ENCODE assay signal across 15 cellular contexts in the genomic region with DNA sequence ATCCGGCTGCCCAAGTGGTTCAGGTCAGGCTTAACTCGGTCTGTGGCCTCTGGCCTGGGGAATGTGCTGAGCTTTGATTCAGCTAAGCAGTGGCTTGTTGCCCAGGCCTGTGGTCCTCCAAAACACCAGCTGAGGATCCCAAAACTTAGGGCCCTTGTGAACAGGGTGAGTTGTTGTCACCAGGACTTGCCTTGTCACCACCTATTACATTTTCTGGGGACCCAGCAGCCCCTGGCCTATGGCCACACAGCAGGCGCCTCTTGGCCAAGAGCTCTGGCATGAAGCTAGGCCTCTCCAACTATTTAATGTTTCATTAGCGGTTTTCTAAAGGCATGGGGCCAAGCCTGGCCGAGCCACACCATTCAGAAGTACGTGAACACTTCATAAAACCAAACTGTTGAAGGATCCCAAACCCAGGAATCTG.
DNase-seq lines count a peak whose midpoint lies in the region; ATAC-seq and TF ChIP-seq lines count a peak whose summit lies in the region.
"Had no signal": no experiment of that assay in that cellular context is flagged by ENCODE, and none has a peak within 500 bp of the region (broad histone marks: within the 10 kb centered on the region; RNA-seq: fewer than 3 reads in every experiment).

No MANE protein-coding gene starts in this region.

- H3K4me3 ChIP-seq in fibroblast of mammary gland (ENCODE audit: control insufficient read depth, low read depth, low read length) (no peak overlapping the region), mucosa of descending colon (no peak overlapping the region)
- H3K4me3 ChIP-seq: right lobe of liver had no signal

- H3K4me1 Mint-ChIP-seq in immature natural killer cell: no peaks in the 10 kb centered on the region
- H3K4me1 Mint-ChIP-seq: activated B cell treated with CpG ODN at 0.5 μM for 24 hours; naive thymus-derived CD8-positive, alpha-beta T cell had no signal

- no peak overlapping the region for H3K27ac Mint-ChIP-seq in immature natural killer cell
- H3K27ac Mint-ChIP-seq: activated B cell treated with CpG ODN at 0.5 μM for 24 hours; activated naive CD8-positive, alpha-beta T cell; naive thymus-derived CD8-positive, alpha-beta T cell had no signal

- H3K27me3 Mint-ChIP-seq in immature natural killer cell (ENCODE audit: low read depth in 3 of 3): peaks cover 0 to 4% (median 2%) of the 10 kb centered on the region in 3 donors
- H3K27me3 Mint-ChIP-seq: activated B cell treated with CpG ODN at 0.5 μM for 24 hours; activated naive CD8-positive, alpha-beta T cell had no signal

- TF ChIP-seq CTCF in fibroblast of mammary gland (conservative IDR thresholded peaks at IDR 0.05; ENCODE audit: control insufficient read depth, insufficient read depth, low read depth, low read length) (no peak), mucosa of descending colon (IDR thresholded peaks at IDR 0.05) (no peak)

- DNase-seq in NCI-H446 treated with DMSO at 0.1 percent for 48 hours (lab: John Stamatoyannopoulos, UW): peak; percentile 36
- DNase-seq in fibroblast of mammary gland (ENCODE audit: low read depth): peak; percentile 62
- DNase-seq in mucosa of descending colon: peak in 2 of 3 donors; percentile 17 to 38
- DNase-seq in ureter (ENCODE audit: low spot score): peak; percentile 66
- no peak for DNase-seq in immature natural killer cell
- DNase-seq: activated B cell treated with CpG ODN at 0.5 μM for 24 hours; activated CD8-positive, alpha-beta memory T cell treated with anti-CD3 and anti-CD28 coated beads, Interleukin-2, amount 50 U/mL, for 48 hours; NCI-H1417 treated with DMSO at 0.1 percent for 48 hours; NCI-H774; right lobe of liver; SK-N-SH had no signal

- ATAC-seq in mucosa of descending colon: peak; percentile 39
- ATAC-seq in HG03520 (IDR thresholded peaks at IDR 0.05; ENCODE audit: unreplicated experiment): no peak
- ATAC-seq in HG02973 (IDR thresholded peaks at IDR 0.05; ENCODE audit: unreplicated experiment): no peak
- ATAC-seq: naive thymus-derived CD8-positive, alpha-beta T cell; right lobe of liver had no signal

- no peak overlapping the region for H3K4me3 Mint-ChIP-seq in immature natural killer cell
- H3K4me3 Mint-ChIP-seq: activated B cell treated with CpG ODN at 0.5 μM for 24 hours; activated naive CD8-positive, alpha-beta T cell; naive thymus-derived CD8-positive, alpha-beta T cell had no signal

- intact Hi-C loops in mucosa of descending colon (cut with DNase I, micrococcal nuclease): no loop called here

- no peaks in the 10 kb centered on the region for H3K9me3 ChIP-seq in mucosa of descending colon
- H3K9me3 ChIP-seq: right lobe of liver, SK-N-SH had no signal

- no peaks in the 10 kb centered on the region for H3K9me3 Mint-ChIP-seq in immature natural killer cell
- H3K9me3 Mint-ChIP-seq: activated B cell treated with CpG ODN at 0.5 μM for 24 hours; naive thymus-derived CD8-positive, alpha-beta T cell had no signal

- no peaks in the 10 kb centered on the region for H3K4me1 ChIP-seq in mucosa of descending colon (ENCODE audit: low read depth)
- H3K4me1 ChIP-seq: right lobe of liver had no signal

- H3K36me3 Mint-ChIP-seq in immature natural killer cell: no peaks in the 10 kb centered on the region
- H3K36me3 Mint-ChIP-seq: activated naive CD8-positive, alpha-beta T cell; naive thymus-derived CD8-positive, alpha-beta T cell had no signal

- no peaks in the 10 kb centered on the region for H3K36me3 ChIP-seq in mucosa of descending colon (ENCODE audit: low read depth)
- H3K36me3 ChIP-seq: right lobe of liver had no signal

Comparison
In these comparisons a context has a peak if more than half of its experiments do, and no peak if none do; other contexts are left out.
1. DNase-seq: peak in NCI-H446 treated with DMSO at 0.1 percent for 48 hours (single experiment), fibroblast of mammary gland (single experiment), mucosa of descending colon (2 of 3) and ureter (single experiment); none in immature natural killer cell (0 of 3).